1 cellular context compared by ENCODE assay signal in genomic region chr11:75013051-75013450, GRCh38.
TF ChIP-seq lines count a peak whose summit lies in the region.

No MANE protein-coding gene starts in this region.

TF ChIP-seq in K562, 482 proteins besides CTCF, POLR2A, EP300 and RAD21 (continued from another document and continues in another):
- no peak for TF ChIP-seq CHAMP1 (IDR thresholded peaks at IDR 0.05)
- TF ChIP-seq THRA (IDR thresholded peaks at IDR 0.05): no peak
- TF ChIP-seq BDP1 (IDR thresholded peaks at IDR 0.05; ENCODE audit: insufficient read depth, insufficient read length): no peak
- no peak for TF ChIP-seq MCM2 (IDR thresholded peaks at IDR 0.05; ENCODE audit: low read depth)
- no peak for TF ChIP-seq ZNF23 (CRISPR knock-in tag; IDR thresholded peaks at IDR 0.05)
- TF ChIP-seq TBL1XR1 (IDR thresholded peaks at IDR 0.05; ENCODE audit: low read length in 2 of 2): peak in 1 of 2 experiments; percentile 43; a peak in 1 of 4 replicates
- TF ChIP-seq DDX20 (tag; IDR thresholded peaks at IDR 0.05; ENCODE audit: low read depth): no peak
- no peak for TF ChIP-seq RBM14 (IDR thresholded peaks at IDR 0.05; ENCODE audit: borderline replicate concordance, insufficient read depth, low read depth, low read length)
- no peak for TF ChIP-seq FOXP4 (CRISPR knock-in tag; IDR thresholded peaks at IDR 0.05; ENCODE audit: borderline replicate concordance)
- no peak for TF ChIP-seq ZNF217 (CRISPR knock-in tag; IDR thresholded peaks at IDR 0.05)
- no peak for TF ChIP-seq BCLAF1 (IDR thresholded peaks at IDR 0.05; ENCODE audit: borderline replicate concordance in 1 of 2, control insufficient read depth in 1 of 2, low read depth in 2 of 2, low read length in 1 of 2)
- TF ChIP-seq ZNF644 (tag; IDR thresholded peaks at IDR 0.05; ENCODE audit: low read depth): no peak
- TF ChIP-seq ZNF592 (IDR thresholded peaks at IDR 0.05): 0 out of 2 replicates have a peak, but pooled peaks have one; percentile 20
- TF ChIP-seq STAG1 (CRISPR knock-in tag; IDR thresholded peaks at IDR 0.05; ENCODE audit: borderline replicate concordance): no peak
- peak; percentile 79; the same call in 1 of the 2 replicates for TF ChIP-seq TCF7L2 (IDR thresholded peaks at IDR 0.05; ENCODE audit: low read depth, low read length)
- TF ChIP-seq IRF9 (tag; IDR thresholded peaks at IDR 0.05): no peak
- no peak for TF ChIP-seq ZNF561 (CRISPR knock-in tag; conservative IDR thresholded peaks at IDR 0.05)
- no peak for TF ChIP-seq GTF2A2 (tag; IDR thresholded peaks at IDR 0.05)
- no peak for TF ChIP-seq ERF (CRISPR knock-in tag; IDR thresholded peaks at IDR 0.05)
- no peak for TF ChIP-seq RBBP5 (IDR thresholded peaks at IDR 0.05; ENCODE audit: borderline replicate concordance, insufficient read depth, low read length, poor library complexity, severe bottlenecking)
- TF ChIP-seq CBX1 (IDR thresholded peaks at IDR 0.05; ENCODE audit: low read depth): no peak
- no peak for TF ChIP-seq SAFB (IDR thresholded peaks at IDR 0.05; ENCODE audit: borderline replicate concordance, low read depth, low read length)
- no peak for TF ChIP-seq SIRT6 (IDR thresholded peaks at IDR 0.05; ENCODE audit: low read depth, low read length)
- peak; percentile 37 for TF ChIP-seq EGR1 (conservative IDR thresholded peaks at IDR 0.05)
- TF ChIP-seq E2F3 (CRISPR knock-in tag; IDR thresholded peaks at IDR 0.05): no peak
- TF ChIP-seq CHCHD3 (CRISPR knock-in tag; IDR thresholded peaks at IDR 0.05): no peak
- TF ChIP-seq ETS1 (conservative IDR thresholded peaks at IDR 0.05; ENCODE audit: control insufficient read depth, low read depth, low read length): no peak
- TF ChIP-seq UBTF (IDR thresholded peaks at IDR 0.05; ENCODE audit: borderline replicate concordance in 1 of 2, low read depth in 2 of 2, low read length in 2 of 2): no peak
- no peak for TF ChIP-seq HNRNPH1 (optimal IDR thresholded peaks at IDR 0.05; ENCODE audit: low read depth, low read length)
- TF ChIP-seq CHD1 (IDR thresholded peaks at IDR 0.05; ENCODE audit: low read length): no peak
- TF ChIP-seq TCF3 (CRISPR knock-in tag; IDR thresholded peaks at IDR 0.05): peak; percentile 62
- no peak for TF ChIP-seq DIDO1 (tag; IDR thresholded peaks at IDR 0.05; ENCODE audit: low read depth)
- TF ChIP-seq SP2 (IDR thresholded peaks at IDR 0.05; ENCODE audit: extremely low read depth, low read depth, low read length, poor library complexity, severe bottlenecking): no peak
- TF ChIP-seq NCOA4 (IDR thresholded peaks at IDR 0.05; ENCODE audit: partially characterized antibody): no peak
- no peak for TF ChIP-seq MCM3 (IDR thresholded peaks at IDR 0.05)
- no peak for TF ChIP-seq CREB5 (CRISPR knock-in tag; IDR thresholded peaks at IDR 0.05)
